In genomic region chr3:88960019-88960418, GRCh38 we compare ENCODE assay signal across 30 cellular contexts.
"Had no signal": no experiment of that assay in that cellular context is flagged by ENCODE, and none has a peak within 500 bp of the region (broad histone marks: within the 10 kb centered on the region; RNA-seq: fewer than 3 reads in every experiment).

No MANE protein-coding gene starts in this region.

- H3K27me3 Mint-ChIP-seq: naive thymus-derived CD8-positive, alpha-beta T cell; natural killer cell treated with Interleukin-12 subunit alpha and Interleukin-12 subunit beta and Interleukin-15 and Interleukin-18, amount 100 ng/mL, for 72 hours; progenitor cell of endocrine pancreas; stimulated activated naive B cell treated with anti-CD40 and anti-IgM and Interleukin-4, amounts not matched to agents 10 μg/mL and 1 μg/mL and 100 μg/mL, for 72 hours; stimulated activated naive CD8-positive, alpha-beta T cell treated with anti-CD3 and anti-CD28 coated beads, Interleukin-15, Interleukin-2, amounts not matched to agents 100 ng/mL and 50 ng/mL, for 24 hours had no signal

- H3K36me3 Mint-ChIP-seq: naive thymus-derived CD8-positive, alpha-beta T cell; stimulated activated effector memory CD8-positive, alpha-beta T cell treated with anti-CD3 and anti-CD28 coated beads, Interleukin-12 subunit alpha, Interleukin-12 subunit beta, amount 100 ng/mL, for 72 hours; stimulated activated naive B cell treated with anti-CD40 and anti-IgM and Interleukin-4, amounts not matched to agents 10 μg/mL and 1 μg/mL and 100 μg/mL, for 72 hours had no signal

- H3K27ac ChIP-seq: neutrophil, ovary, parathyroid adenoma, psoas muscle, right lobe of liver, sigmoid colon, stomach, thoracic aorta, thyroid gland, tibial nerve, upper lobe of left lung, vagina had no signal

- H3K27ac Mint-ChIP-seq: naive thymus-derived CD8-positive, alpha-beta T cell; natural killer cell treated with Interleukin-12 subunit alpha and Interleukin-12 subunit beta and Interleukin-15 and Interleukin-18, amount 100 ng/mL, for 72 hours; nephron progenitor cell; progenitor cell of endocrine pancreas; stimulated activated effector memory CD8-positive, alpha-beta T cell treated with anti-CD3 and anti-CD28 coated beads, Interleukin-12 subunit alpha, Interleukin-12 subunit beta, amount 100 ng/mL, for 72 hours; stimulated activated naive B cell treated with anti-CD40 and anti-IgM and Interleukin-4, amounts not matched to agents 10 μg/mL and 1 μg/mL and 100 μg/mL, for 72 hours; stimulated activated naive CD8-positive, alpha-beta T cell treated with anti-CD3 and anti-CD28 coated beads, Interleukin-15, Interleukin-2, amounts not matched to agents 100 ng/mL and 50 ng/mL, for 24 hours had no signal

- H2AFZ ChIP-seq: parathyroid adenoma had no signal

- H3K4me3 ChIP-seq: ovary, psoas muscle, right lobe of liver, sigmoid colon, stomach, thoracic aorta, thyroid gland, tibial nerve, upper lobe of left lung, vagina had no signal

- ATAC-seq: naive thymus-derived CD8-positive, alpha-beta T cell; natural killer cell treated with Interleukin-12 subunit alpha and Interleukin-12 subunit beta and Interleukin-15 and Interleukin-18, amount 100 ng/mL, for 72 hours; psoas muscle; right cardiac atrium; right lobe of liver; stimulated activated effector memory CD8-positive, alpha-beta T cell treated with anti-CD3 and anti-CD28 coated beads, Interleukin-12 subunit alpha, Interleukin-12 subunit beta, amount 100 ng/mL, for 72 hours; stimulated activated naive B cell treated with anti-CD40 and anti-IgM and Interleukin-4, amounts not matched to agents 10 μg/mL and 1 μg/mL and 100 μg/mL, for 72 hours had no signal

- H3K9ac ChIP-seq: parathyroid adenoma had no signal

- H3K36me3 ChIP-seq: neutrophil, ovary, right lobe of liver, sigmoid colon, stomach, thoracic aorta, thyroid gland, tibial nerve, upper lobe of left lung, vagina had no signal

- H3K79me2 ChIP-seq: parathyroid adenoma had no signal

- H3K4me3 Mint-ChIP-seq: naive thymus-derived CD8-positive, alpha-beta T cell; natural killer cell treated with Interleukin-12 subunit alpha and Interleukin-12 subunit beta and Interleukin-15 and Interleukin-18, amount 100 ng/mL, for 72 hours; nephron progenitor cell; neural crest cell; stimulated activated effector memory CD8-positive, alpha-beta T cell treated with anti-CD3 and anti-CD28 coated beads, Interleukin-12 subunit alpha, Interleukin-12 subunit beta, amount 100 ng/mL, for 72 hours; stimulated activated naive B cell treated with anti-CD40 and anti-IgM and Interleukin-4, amounts not matched to agents 10 μg/mL and 1 μg/mL and 100 μg/mL, for 72 hours; stimulated activated naive CD8-positive, alpha-beta T cell treated with anti-CD3 and anti-CD28 coated beads, Interleukin-15, Interleukin-2, amounts not matched to agents 100 ng/mL and 50 ng/mL, for 24 hours had no signal

- DNase-seq: naive thymus-derived CD8-positive, alpha-beta T cell; nephron progenitor cell; nucleus accumbens; ovary; posterior cingulate gyrus; psoas muscle; right cardiac atrium; right lobe of liver; sigmoid colon; small intestine; stimulated activated CD4-positive, alpha-beta T cell treated with anti-CD3 and anti-CD28 coated beads, Interleukin-15, amount 100 ng/mL, for 24 hours; stimulated activated CD4-positive, alpha-beta T cell treated with anti-CD3 and anti-CD28 coated beads, Interleukin-2, amount 100 ng/mL, for 24 hours; stimulated activated CD4-positive, alpha-beta T cell treated with anti-CD3 and anti-CD28 coated beads, Interleukin-2, amount 100 ng/mL, for 48 hours; stimulated activated CD4-positive, alpha-beta T cell treated with anti-CD3 and anti-CD28 coated beads, Interleukin-4, amount 100 ng/mL, for 24 hours; stimulated activated naive B cell treated with anti-CD40 and anti-IgM and Interleukin-4, amounts not matched to agents 10 μg/mL and 1 μg/mL and 100 μg/mL, for 72 hours; stimulated activated naive CD4-positive, alpha-beta T cell treated with Interleukin-2 at 50 U/mL for 16 hours; stomach; thyroid gland; trophoblast cell; upper lobe of left lung had no signal

- H3K4me1 Mint-ChIP-seq: naive thymus-derived CD8-positive, alpha-beta T cell; neural crest cell; stimulated activated effector memory CD8-positive, alpha-beta T cell treated with anti-CD3 and anti-CD28 coated beads, Interleukin-12 subunit alpha, Interleukin-12 subunit beta, amount 100 ng/mL, for 72 hours; stimulated activated naive B cell treated with anti-CD40 and anti-IgM and Interleukin-4, amounts not matched to agents 10 μg/mL and 1 μg/mL and 100 μg/mL, for 72 hours had no signal

- H3K9me3 ChIP-seq: neutrophil, ovary, psoas muscle, right lobe of liver, sigmoid colon, stomach, thoracic aorta, thyroid gland, tibial nerve, upper lobe of left lung, vagina had no signal

- H3K27me3 ChIP-seq: neutrophil, ovary, right lobe of liver, sigmoid colon, stomach, thyroid gland, tibial nerve, upper lobe of left lung, vagina had no signal

- H3K9me3 Mint-ChIP-seq: nephron progenitor cell; neural crest cell; stimulated activated naive B cell treated with anti-CD40 and anti-IgM and Interleukin-4, amounts not matched to agents 10 μg/mL and 1 μg/mL and 100 μg/mL, for 72 hours had no signal

- H3K4me1 ChIP-seq: parathyroid adenoma, psoas muscle, right lobe of liver, sigmoid colon, stomach, upper lobe of left lung, vagina had no signal
